Comparison of ENCODE assay signal across 25 cellular contexts in genomic region chr12:31278445-31279242, GRCh38. TPM values are rescaled to one million over a fixed set of nuclear protein-coding genes. Genes with fewer than 3 reads are reported as not detected.
DNase-seq lines count a peak whose midpoint lies in the region; ATAC-seq and TF ChIP-seq lines count a peak whose summit lies in the region.
"Had no signal": no experiment of that assay in that cellular context is flagged by ENCODE, and none has a peak within 500 bp of the region (broad histone marks: within the 10 kb centered on the region; RNA-seq: fewer than 3 reads in every experiment).

No MANE protein-coding gene starts in this region.

- no peak overlapping the region for H2BK120ac ChIP-seq in mesenchymal stem cell (ENCODE audit: low read depth, low read length)

- H3K4me1 ChIP-seq in mesenchymal stem cell (ENCODE audit: control insufficient read depth, insufficient read depth, low read depth, low read length): no peaks in the 10 kb centered on the region
- H3K4me1 ChIP-seq: BLaER1, heart left ventricle, Peyer's patch, SJCRH30, stomach had no signal

- peaks cover 3 to 7% of the 10 kb centered on the region in 2 experiments for H3K36me3 ChIP-seq in mesenchymal stem cell (ENCODE audit: control insufficient read depth in 1 of 2, insufficient read depth in 2 of 2, low read depth in 1 of 2, low read length in 2 of 2)

- H3K23ac ChIP-seq in mesenchymal stem cell (ENCODE audit: low read length in 2 of 2): no peak overlapping the region

- no peak overlapping the region for H3K4me3 Mint-ChIP-seq in activated T-cell treated with anti-CD3 and anti-CD28 coated beads, Interleukin-2, amount 50 U/mL, for 72 hours
- no peak overlapping the region for H3K4me3 Mint-ChIP-seq in memory B cell
- no peak overlapping the region for H3K4me3 Mint-ChIP-seq in stimulated activated effector memory CD8-positive, alpha-beta T cell treated with anti-CD3 and anti-CD28 coated beads, Interleukin-12 subunit alpha, Interleukin-12 subunit beta, amount 100 ng/mL, for 72 hours

- H3K9ac ChIP-seq in mesenchymal stem cell (ENCODE audit: low read length): no peak overlapping the region
- H3K9ac ChIP-seq: BLaER1 had no signal

- no peaks in the 10 kb centered on the region for H3K27me3 ChIP-seq in mesenchymal stem cell (ENCODE audit: control insufficient read depth in 1 of 2, insufficient read depth in 1 of 2, low read length in 2 of 2)
- H3K27me3 ChIP-seq: BLaER1, heart left ventricle, Peyer's patch, SJCRH30, stomach had no signal

- no peak overlapping the region for H3K4me2 ChIP-seq in mesenchymal stem cell (ENCODE audit: low read length, poor library complexity, severe bottlenecking)
- H3K4me2 ChIP-seq: BLaER1 had no signal

- no peak for DNase-seq in activated T-cell treated with anti-CD3 and anti-CD28 coated beads, Interleukin-2, amount 50 U/mL, for 72 hours
- DNase-seq in activated T-cell treated with anti-CD3 and anti-CD28 coated beads for 4 hours: no peak
- no peak for DNase-seq in memory B cell (ENCODE audit: low spot score in 2 of 2)
- DNase-seq in stimulated activated effector memory CD8-positive, alpha-beta T cell treated with anti-CD3 and anti-CD28 coated beads, Interleukin-12 subunit alpha, Interleukin-12 subunit beta, amount 100 ng/mL, for 72 hours (ENCODE audit: low spot score in 2 of 2): no peak
- no peak for DNase-seq in mesenchymal stem cell
- no peak for DNase-seq in activated CD4-positive, alpha-beta T cell treated with anti-CD3 and anti-CD28 coated beads, Interleukin-2, amount 50 U/mL, for 1 hour
- DNase-seq: ACHN; activated CD4-positive, alpha-beta T cell treated with anti-CD3 and anti-CD28 coated beads for 48 hours; activated CD8-positive, alpha-beta memory T cell treated with anti-CD3 and anti-CD28 coated beads, Interleukin-2, amount 50 U/mL, for 48 hours; activated gamma-delta T cell treated with Interleukin-2 at 50 U/mL for 16 hours; anterior cingulate cortex; central memory CD4-positive, alpha-beta T cell; heart left ventricle; midbrain; NCI-H1417; NCI-H510A; NK-92 treated with Interleukin-12 subunit alpha and Interleukin-12 subunit beta, amount 100 ng/mL, for 24 hours; Peyer's patch; SJCRH30; stimulated activated CD4-positive, alpha-beta T cell treated with anti-CD3 and anti-CD28 coated beads, Interleukin-4, amount 100 ng/mL, for 1 hour; stomach; T-helper 1 cell had no signal

- H2BK5ac ChIP-seq in mesenchymal stem cell (ENCODE audit: low read depth, low read length, poor library complexity, severe bottlenecking): no peak overlapping the region

- no peak overlapping the region for H2AK5ac ChIP-seq in mesenchymal stem cell (ENCODE audit: low read length, severe bottlenecking)

- no peak overlapping the region for H4K91ac ChIP-seq in mesenchymal stem cell (ENCODE audit: low read length)

- H2BK15ac ChIP-seq in mesenchymal stem cell (ENCODE audit: low read depth, poor library complexity, severe bottlenecking): no peak overlapping the region

- peaks cover 7% of the 10 kb centered on the region for H3K79me1 ChIP-seq in mesenchymal stem cell (replicated peaks; ENCODE audit: low read length, poor library complexity, severe bottlenecking)

- no peak overlapping the region for H3K4me3 ChIP-seq in mesenchymal stem cell (ENCODE audit: insufficient read depth in 1 of 2, low read depth in 1 of 2, low read length in 2 of 2)
- H3K4me3 ChIP-seq: BLaER1, heart left ventricle, Peyer's patch, SJCRH30, stomach had no signal

- H3K27ac Mint-ChIP-seq in activated T-cell treated with anti-CD3 and anti-CD28 coated beads, Interleukin-2, amount 50 U/mL, for 72 hours: peak overlapping the region; percentile 56
- peak overlapping the region; percentile 31 for H3K27ac Mint-ChIP-seq in memory B cell
- peak overlapping the region; percentile 12 for H3K27ac Mint-ChIP-seq in stimulated activated effector memory CD8-positive, alpha-beta T cell treated with anti-CD3 and anti-CD28 coated beads, Interleukin-12 subunit alpha, Interleukin-12 subunit beta, amount 100 ng/mL, for 72 hours

- no peaks in the 10 kb centered on the region for H3K9me3 Mint-ChIP-seq in activated T-cell treated with anti-CD3 and anti-CD28 coated beads, Interleukin-2, amount 50 U/mL, for 72 hours
- H3K9me3 Mint-ChIP-seq in memory B cell: no peaks in the 10 kb centered on the region
- H3K9me3 Mint-ChIP-seq in stimulated activated effector memory CD8-positive, alpha-beta T cell treated with anti-CD3 and anti-CD28 coated beads, Interleukin-12 subunit alpha, Interleukin-12 subunit beta, amount 100 ng/mL, for 72 hours: no peaks in the 10 kb centered on the region

- 99% methylated on average over 5 of the region's 7 CpGs for WGBS in mesenchymal stem cell

- no peak overlapping the region for H3K4ac ChIP-seq in mesenchymal stem cell (ENCODE audit: low read depth in 1 of 2, low read length in 2 of 2)

- H3K27ac ChIP-seq in mesenchymal stem cell (ENCODE audit: low read length, poor library complexity, severe bottlenecking): no peak overlapping the region
- H3K27ac ChIP-seq: BLaER1, Peyer's patch, SJCRH30 had no signal

- no peak overlapping the region for H2AFZ ChIP-seq in mesenchymal stem cell (ENCODE audit: low read depth, low read length)

- H3K9me3 ChIP-seq in mesenchymal stem cell (ENCODE audit: control insufficient read depth, low read length): no peaks in the 10 kb centered on the region
- H3K9me3 ChIP-seq: BLaER1, heart left ventricle, Peyer's patch, SJCRH30, stomach had no signal

- no peak overlapping the region for H4K8ac ChIP-seq in mesenchymal stem cell (ENCODE audit: low read length)

- H3K18ac ChIP-seq in mesenchymal stem cell (ENCODE audit: low read depth in 1 of 2, low read length in 2 of 2): no peak overlapping the region

- no peak overlapping the region for H2BK12ac ChIP-seq in mesenchymal stem cell (ENCODE audit: low read length in 2 of 2)

- no peaks in the 10 kb centered on the region for H3K4me1 Mint-ChIP-seq in activated T-cell treated with anti-CD3 and anti-CD28 coated beads, Interleukin-2, amount 50 U/mL, for 72 hours (ENCODE audit: low read depth)
- no peaks in the 10 kb centered on the region for H3K4me1 Mint-ChIP-seq in memory B cell
- H3K4me1 Mint-ChIP-seq in stimulated activated effector memory CD8-positive, alpha-beta T cell treated with anti-CD3 and anti-CD28 coated beads, Interleukin-12 subunit alpha, Interleukin-12 subunit beta, amount 100 ng/mL, for 72 hours: no peaks in the 10 kb centered on the region

- no peak for ATAC-seq in activated T-cell treated with anti-CD3 and anti-CD28 coated beads, Interleukin-2, amount 50 U/mL, for 72 hours (replicated peaks in 1 of 2)
- ATAC-seq in memory B cell (ENCODE audit: low read depth) (no peak), GM18867 (IDR thresholded peaks at IDR 0.05; ENCODE audit: unreplicated experiment) (no peak)
- ATAC-seq in stimulated activated effector memory CD8-positive, alpha-beta T cell treated with anti-CD3 and anti-CD28 coated beads, Interleukin-12 subunit alpha, Interleukin-12 subunit beta, amount 100 ng/mL, for 72 hours: no peak
- ATAC-seq: heart left ventricle had no signal

- peaks cover 8 to 18% of the 10 kb centered on the region in 2 donors for H3K36me3 Mint-ChIP-seq in activated T-cell treated with anti-CD3 and anti-CD28 coated beads, Interleukin-2, amount 50 U/mL, for 72 hours (ENCODE audit: insufficient read depth in 2 of 2)
- peaks cover 26% of the 10 kb centered on the region for H3K36me3 Mint-ChIP-seq in memory B cell
- H3K36me3 Mint-ChIP-seq in stimulated activated effector memory CD8-positive, alpha-beta T cell treated with anti-CD3 and anti-CD28 coated beads, Interleukin-12 subunit alpha, Interleukin-12 subunit beta, amount 100 ng/mL, for 72 hours: peaks cover 84% of the 10 kb centered on the region

- H3K14ac ChIP-seq in mesenchymal stem cell (ENCODE audit: low read length in 2 of 2): no peak overlapping the region

- no peaks in the 10 kb centered on the region for H3K27me3 Mint-ChIP-seq in activated T-cell treated with anti-CD3 and anti-CD28 coated beads, Interleukin-2, amount 50 U/mL, for 72 hours (ENCODE audit: low read depth)
- H3K27me3 Mint-ChIP-seq in memory B cell: no peaks in the 10 kb centered on the region

TF ChIP-seq in PFSK-1, 5 proteins besides CTCF, POLR2A, EP300 and RAD21:
- TF ChIP-seq SIN3A (IDR thresholded peaks at IDR 0.05; ENCODE audit: borderline replicate concordance, insufficient read depth, low read length): no peak
- peak; percentile 52; the same call in 1 of the 2 replicates for TF ChIP-seq POLR2AphosphoS5 (IDR thresholded peaks at IDR 0.05; ENCODE audit: low read depth, low read length)
TF ChIP-seq in PFSK-1: peak in this region for 1.

RNA-seq across cellular contexts. Expression of gene SINHCAF, which starts 47.3 kb away (rescaled TPM):
- 100 to 1,000 TPM; 189 to 216 TPM for total RNA-seq in activated T-cell treated with anti-CD3 and anti-CD28 coated beads, Interleukin-2, amount 50 U/mL, for 72 hours
- 88.6 TPM for polyA plus RNA-seq in PFSK-1 (2012; ENCODE audit: insufficient read length, low read depth)
- 33.9 TPM for polyA plus RNA-seq in mesenchymal stem cell (2013, experiment 1 of 2)
- polyA plus RNA-seq in mesenchymal stem cell (2013, experiment 2 of 2): 34.9 TPM
